ENCODE assay signal across 14 cellular contexts in the genomic region with DNA sequence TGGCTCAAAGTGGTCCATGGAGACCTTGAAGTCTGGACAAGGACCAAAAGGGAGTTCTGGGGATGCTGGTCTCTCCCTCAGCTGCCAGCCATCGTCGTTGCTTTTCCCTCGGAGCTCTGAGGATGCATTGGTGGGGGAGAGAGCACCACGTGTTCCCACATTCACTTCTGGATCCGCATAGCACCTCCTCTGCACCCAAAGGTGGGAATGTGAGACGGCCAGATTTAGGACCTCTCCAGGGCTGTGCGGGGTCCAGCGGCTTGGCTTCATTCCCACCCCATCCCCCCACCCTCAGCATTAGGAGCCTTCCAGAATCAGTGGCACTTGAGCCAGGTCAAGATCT. TPM values are rescaled to one million over a fixed set of nuclear protein-coding genes. Genes with fewer than 3 reads are reported as not detected.
DNase-seq lines count a peak whose midpoint lies in the region; ATAC-seq, FAIRE-seq and TF ChIP-seq lines count a peak whose summit lies in the region.
"Had no signal": no experiment of that assay in that cellular context is flagged by ENCODE, and none has a peak within 500 bp of the region (broad histone marks: within the 10 kb centered on the region; RNA-seq: fewer than 3 reads in every experiment).

No MANE protein-coding gene starts in this region.

- peak overlapping the region; percentile 93 for H3K4me2 ChIP-seq in A549

- no peaks in the 10 kb centered on the region for H3K36me3 Mint-ChIP-seq in nephron progenitor cell (ENCODE audit: low read depth)
- H3K36me3 Mint-ChIP-seq: CD8-positive, alpha-beta memory T cell; naive B cell had no signal

- CTCF ChIA-PET in A549 (lab: Yijun Ruan, JAX) = interaction anchor here (0.7 to 16.8 kb wide), 29 partner anchors 9 to 450 kb away, joined by 3 to 395 read pairs (median 6); a partner anchor contains a TSS

- peaks cover 8% of the 10 kb centered on the region for H3K27me3 Mint-ChIP-seq in nephron progenitor cell (ENCODE audit: low read depth, poor library complexity)

- peaks cover 54% of the 10 kb centered on the region for H3K4me1 ChIP-seq in A549

- ATAC-seq in A549 (no peak), HG02852 (IDR thresholded peaks at IDR 0.05; ENCODE audit: unreplicated experiment) (no peak), HG03280 (IDR thresholded peaks at IDR 0.05; ENCODE audit: unreplicated experiment) (no peak)

- H3K9me3 Mint-ChIP-seq in nephron progenitor cell = no peaks in the 10 kb centered on the region
- H3K9me3 Mint-ChIP-seq: CD8-positive, alpha-beta memory T cell; naive B cell had no signal

- no peaks in the 10 kb centered on the region for H3K27me3 ChIP-seq in dorsolateral prefrontal cortex
- H3K27me3 ChIP-seq: tibial nerve had no signal

- H3K27ac ChIP-seq in A549 (peak overlapping the region in 1 of 2 experiments; percentile 94; a peak in 3 of 6 replicates), dorsolateral prefrontal cortex (peak overlapping the region; percentile 55 to 98 (median 94))

- no peak for TF ChIP-seq POLR2A in A549 (IDR thresholded peaks at IDR 0.05; ENCODE audit: low read length)

- H3K4me1 Mint-ChIP-seq in nephron progenitor cell = peaks cover 44% of the 10 kb centered on the region

- H3K9me3 ChIP-seq in A549 = no peaks in the 10 kb centered on the region
- H3K9me3 ChIP-seq: tibial nerve had no signal

- no peak for TF ChIP-seq RAD21 in A549 (conservative IDR thresholded peaks at IDR 0.05 in 1 of 2, IDR thresholded peaks at IDR 0.05 in 1 of 2)

- DNase-seq in A549 (ENCODE audit: low read depth in 1 of 2, low spot score in 1 of 2) = no peak
- no peak for DNase-seq in HFF-Myc (ENCODE audit: extremely low read depth, low read depth)
- DNase-seq in dorsolateral prefrontal cortex = peak in 4 of 10 donors; percentile 30 to 60 (median 57)
- no peak for DNase-seq in nephron progenitor cell
- no peak for DNase-seq in glomerular visceral epithelial cell (ENCODE audit: extremely low spot score)
- no peak for DNase-seq in posterior vena cava (ENCODE audit: low spot score)
- DNase-seq: activated T-cell treated with anti-CD3 and anti-CD28 coated beads, Interleukin-2, amount 50 U/mL, for 1 hour; CD8-positive, alpha-beta memory T cell; cerebellar nuclear complex; naive B cell; NCI-H1436 treated with DMSO at 0.1 percent for 48 hours had no signal

- peak overlapping the region; percentile 80; the same call in 1 of the 3 replicates for H3K4me3 ChIP-seq in A549
- H3K4me3 ChIP-seq in HFF-Myc (replicated peaks; ENCODE audit: low read depth, low read length) = peak overlapping the region; percentile 70
- H3K4me3 ChIP-seq in dorsolateral prefrontal cortex = peak overlapping the region; percentile 57 to 94 (median 81)

- no peak for TF ChIP-seq EP300 in A549 (IDR thresholded peaks at IDR 0.05)

- 81% methylated on average over 6 of the region's 8 CpGs for WGBS in A549 (ENCODE audit: missing lambda C conversion rate)

- POLR2A ChIA-PET in A549 (lab: Yijun Ruan, JAX) = interaction anchor here (0.6 kb wide), 1 partner anchor 185 kb away, joined by 4 read pairs; no protein-coding TSS in a partner anchor

- TF ChIP-seq CTCF in A549 (IDR thresholded peaks at IDR 0.05) = no peak
- TF ChIP-seq CTCF in HFF-Myc (IDR thresholded peaks at IDR 0.05; ENCODE audit: low read depth, low read length, missing control alignments) = no peak
- no peak for TF ChIP-seq CTCF in dorsolateral prefrontal cortex (IDR thresholded peaks at IDR 0.05 in 54 of 56, conservative IDR thresholded peaks at IDR 0.05 in 2 of 56; ENCODE audit: low read depth in 1 of 56, partially characterized antibody in 56 of 56)
- TF ChIP-seq CTCF in nephron progenitor cell (IDR thresholded peaks at IDR 0.05) = no peak

- intact Hi-C loops in dorsolateral prefrontal cortex (cut with DNase I) (loop anchor here in 1 of 2 donors (5.0 to 10.0 kb wide), 2 partner anchors 42 to 91 kb away; no protein-coding TSS in a partner anchor), posterior vena cava (cut with DNase I) (loop anchor here in 1 of 2 donors (5.0 kb wide), 1 partner anchor 42 kb away; no protein-coding TSS in a partner anchor)

- H3K4me3 Mint-ChIP-seq in nephron progenitor cell = peak overlapping the region; percentile 85

- FAIRE-seq in A549 (lab: Jason Lieb, UNC) = no peak

- no peak overlapping the region for H3K27ac Mint-ChIP-seq in nephron progenitor cell
- H3K27ac Mint-ChIP-seq: CD8-positive, alpha-beta memory T cell had no signal

TF ChIP-seq in A549, 52 proteins besides CTCF, POLR2A, EP300 and RAD21:
- TF ChIP-seq, protein P1, sequence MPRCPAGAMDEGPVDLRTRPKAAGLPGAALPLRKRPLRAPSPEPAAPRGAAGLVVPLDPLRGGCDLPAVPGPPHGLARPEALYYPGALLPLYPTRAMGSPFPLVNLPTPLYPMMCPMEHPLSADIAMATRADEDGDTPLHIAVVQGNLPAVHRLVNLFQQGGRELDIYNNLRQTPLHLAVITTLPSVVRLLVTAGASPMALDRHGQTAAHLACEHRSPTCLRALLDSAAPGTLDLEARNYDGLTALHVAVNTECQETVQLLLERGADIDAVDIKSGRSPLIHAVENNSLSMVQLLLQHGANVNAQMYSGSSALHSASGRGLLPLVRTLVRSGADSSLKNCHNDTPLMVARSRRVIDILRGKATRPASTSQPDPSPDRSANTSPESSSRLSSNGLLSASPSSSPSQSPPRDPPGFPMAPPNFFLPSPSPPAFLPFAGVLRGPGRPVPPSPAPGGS (IDR thresholded peaks at IDR 0.05) = no peak
- TF ChIP-seq, protein P2, sequence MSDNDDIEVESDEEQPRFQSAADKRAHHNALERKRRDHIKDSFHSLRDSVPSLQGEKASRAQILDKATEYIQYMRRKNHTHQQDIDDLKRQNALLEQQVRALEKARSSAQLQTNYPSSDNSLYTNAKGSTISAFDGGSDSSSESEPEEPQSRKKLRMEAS (IDR thresholded peaks at IDR 0.05) = no peak
- TF ChIP-seq NPAS2 (CRISPR knock-in tag; IDR thresholded peaks at IDR 0.05; ENCODE audit: borderline replicate concordance) = no peak
- no peak for TF ChIP-seq ZC3H11A (IDR thresholded peaks at IDR 0.05)
- TF ChIP-seq FOSB (CRISPR knock-in tag; IDR thresholded peaks at IDR 0.05) = no peak
- TF ChIP-seq ZFP36 (IDR thresholded peaks at IDR 0.05; ENCODE audit: borderline replicate concordance, partially characterized antibody) = no peak
- TF ChIP-seq FOXS1 (CRISPR knock-in tag; IDR thresholded peaks at IDR 0.05) = no peak
- no peak for TF ChIP-seq MYC (IDR thresholded peaks at IDR 0.05; ENCODE audit: borderline replicate concordance, low read length)
- no peak for TF ChIP-seq TFCP2L1 (CRISPR knock-in tag; IDR thresholded peaks at IDR 0.05)
- no peak for TF ChIP-seq HOXB5 (CRISPR knock-in tag; IDR thresholded peaks at IDR 0.05)
- TF ChIP-seq, protein P3, sequence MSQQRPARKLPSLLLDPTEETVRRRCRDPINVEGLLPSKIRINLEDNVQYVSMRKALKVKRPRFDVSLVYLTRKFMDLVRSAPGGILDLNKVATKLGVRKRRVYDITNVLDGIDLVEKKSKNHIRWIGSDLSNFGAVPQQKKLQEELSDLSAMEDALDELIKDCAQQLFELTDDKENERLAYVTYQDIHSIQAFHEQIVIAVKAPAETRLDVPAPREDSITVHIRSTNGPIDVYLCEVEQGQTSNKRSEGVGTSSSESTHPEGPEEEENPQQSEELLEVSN (IDR thresholded peaks at IDR 0.05; ENCODE audit: borderline replicate concordance, low read depth) = no peak
- TF ChIP-seq, protein P4, sequence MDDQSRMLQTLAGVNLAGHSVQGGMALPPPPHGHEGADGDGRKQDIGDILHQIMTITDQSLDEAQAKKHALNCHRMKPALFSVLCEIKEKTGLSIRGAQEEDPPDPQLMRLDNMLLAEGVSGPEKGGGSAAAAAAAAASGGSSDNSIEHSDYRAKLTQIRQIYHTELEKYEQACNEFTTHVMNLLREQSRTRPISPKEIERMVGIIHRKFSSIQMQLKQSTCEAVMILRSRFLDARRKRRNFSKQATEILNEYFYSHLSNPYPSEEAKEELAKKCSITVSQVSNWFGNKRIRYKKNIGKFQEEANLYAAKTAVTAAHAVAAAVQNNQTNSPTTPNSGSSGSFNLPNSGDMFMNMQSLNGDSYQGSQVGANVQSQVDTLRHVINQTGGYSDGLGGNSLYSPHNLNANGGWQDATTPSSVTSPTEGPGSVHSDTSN (IDR thresholded peaks at IDR 0.05) = no peak
- TF ChIP-seq CBX8 (IDR thresholded peaks at IDR 0.05) = no peak
- TF ChIP-seq MAZ (IDR thresholded peaks at IDR 0.05; ENCODE audit: borderline replicate concordance, low read depth, low read length) = no peak
- no peak for TF ChIP-seq HOXB13 (CRISPR knock-in tag; IDR thresholded peaks at IDR 0.05; ENCODE audit: low read depth)
- TF ChIP-seq BHLHE40 (IDR thresholded peaks at IDR 0.05; ENCODE audit: low read depth, low read length) = no peak
TF ChIP-seq in A549: peak in this region for 0.

RNA-seq across cellular contexts. Expression of a gene that starts 1.1 kb away (rescaled TPM):
- polyA plus RNA-seq in A549 (2011; rRNA removed) (45.9 and 50.0 TPM in 2 replicates), A549 (2017; fragmentation: RNase III; extraction: RNeasy Plus Mini Kit Qiagen cat#74134 plus additional on column Dnase treatment) (81.6 to 94.4 TPM (median 84.2 TPM) in 3 replicates)
- polyA plus RNA-seq in A549 (2012; cell fraction: cytosol; rRNA removed) = 45.6 and 53.1 TPM in 2 replicates
- polyA plus RNA-seq in A549 (2012; cell fraction: nucleus; rRNA removed) = 55.6 and 60.8 TPM in 2 replicates
- 42.9 and 66.1 TPM in 2 replicates for polyA minus RNA-seq in A549 (2011; rRNA and poly(A)+ RNA removed)
- total RNA-seq in dorsolateral prefrontal cortex (100 to 1,000 TPM; 192 to 410 (median 332) TPM), posterior vena cava (10 to 100 TPM; 39.3 to 58.2 TPM)
- polyA plus RNA-seq: CD8-positive, alpha-beta memory T cell had no signal
